Comparison of ENCODE assay signal across 1 cellular context in genomic region chr1:180501865-180502360, GRCh38.
TF ChIP-seq lines count a peak whose summit lies in the region.

No MANE protein-coding gene starts in this region.

TF ChIP-seq in HepG2, 621 proteins besides CTCF, POLR2A, EP300 and RAD21 (continued from another document and continues in another):
- 0 out of 2 replicates have a peak, but pooled peaks have one; percentile 39 for TF ChIP-seq ZNF710 (CRISPR knock-in tag; IDR thresholded peaks at IDR 0.05; ENCODE audit: borderline replicate concordance)
- TF ChIP-seq HMG20B (CRISPR knock-in tag; conservative IDR thresholded peaks at IDR 0.05), result 0 out of 2 replicates have a peak, but pooled peaks have one; percentile 28
- 0 out of 2 replicates have a peak, but pooled peaks have one; percentile 19 for TF ChIP-seq RFXANK (CRISPR knock-in tag; IDR thresholded peaks at IDR 0.05)
- TF ChIP-seq FOXP1 (IDR thresholded peaks at IDR 0.05), result no peak
- TF ChIP-seq FOXP1 (CRISPR knock-in tag; IDR thresholded peaks at IDR 0.05), result no peak
- TF ChIP-seq AGO1 (IDR thresholded peaks at IDR 0.05; ENCODE audit: low read depth, low read length, poor library complexity, severe bottlenecking), result no peak
- no peak for TF ChIP-seq DNMT1 (CRISPR knock-in tag; IDR thresholded peaks at IDR 0.05)
- no peak for TF ChIP-seq SNAPC5 (CRISPR knock-in tag; IDR thresholded peaks at IDR 0.05; ENCODE audit: borderline replicate concordance)
- no peak for TF ChIP-seq ZNF704 (CRISPR knock-in tag; IDR thresholded peaks at IDR 0.05; ENCODE audit: borderline replicate concordance)
- peak; percentile 10; the same call in 1 of the 2 replicates for TF ChIP-seq FOXP4 (CRISPR knock-in tag; IDR thresholded peaks at IDR 0.05)
- TF ChIP-seq NFKBIZ (CRISPR knock-in tag; IDR thresholded peaks at IDR 0.05), result no peak
- peak; percentile 52; the same call in 1 of the 2 replicates for TF ChIP-seq ZNF598 (CRISPR knock-in tag; IDR thresholded peaks at IDR 0.05; ENCODE audit: borderline replicate concordance)
- TF ChIP-seq HNF1B (CRISPR knock-in tag; IDR thresholded peaks at IDR 0.05), result no peak
- no peak for TF ChIP-seq SOX6 (IDR thresholded peaks at IDR 0.05)
- TF ChIP-seq SOX6 (CRISPR knock-in tag; IDR thresholded peaks at IDR 0.05), result peak; percentile 32; the same call in 1 of the 2 replicates
- no peak for TF ChIP-seq GTF2F1 (IDR thresholded peaks at IDR 0.05; ENCODE audit: low read length)
- peak; percentile 9; the same call in 1 of the 2 replicates for TF ChIP-seq GZF1 (CRISPR knock-in tag; IDR thresholded peaks at IDR 0.05)
- no peak for TF ChIP-seq ZNF367 (CRISPR knock-in tag; IDR thresholded peaks at IDR 0.05; ENCODE audit: borderline replicate concordance)
- peak; percentile 13 for TF ChIP-seq TEAD3 (CRISPR knock-in tag; optimal IDR thresholded peaks at IDR 0.05; ENCODE audit: borderline replicate concordance)
- peak; percentile 98 for TF ChIP-seq ZEB1 (IDR thresholded peaks at IDR 0.05; ENCODE audit: insufficient replicate concordance, low read depth)
- no peak for TF ChIP-seq MBD4 (IDR thresholded peaks at IDR 0.05; ENCODE audit: borderline replicate concordance, low read length)
- TF ChIP-seq KDM5B (CRISPR knock-in tag; IDR thresholded peaks at IDR 0.05; ENCODE audit: borderline replicate concordance), result no peak
- TF ChIP-seq ZNF737 (CRISPR knock-in tag; IDR thresholded peaks at IDR 0.05; ENCODE audit: borderline replicate concordance), result no peak
- 0 out of 2 replicates have a peak, but pooled peaks have one; percentile 7 for TF ChIP-seq ZFP1 (CRISPR knock-in tag; IDR thresholded peaks at IDR 0.05)
- TF ChIP-seq KLF15 (CRISPR knock-in tag; IDR thresholded peaks at IDR 0.05; ENCODE audit: borderline replicate concordance), result 0 out of 2 replicates have a peak, but pooled peaks have one; percentile 7
- no peak for TF ChIP-seq ZMAT5 (CRISPR knock-in tag; IDR thresholded peaks at IDR 0.05; ENCODE audit: borderline replicate concordance, low read depth)
- TF ChIP-seq ZNF296 (CRISPR knock-in tag; conservative IDR thresholded peaks at IDR 0.05), result peak; percentile 47; the same call in 1 of the 2 replicates
- no peak for TF ChIP-seq ZBTB43 (CRISPR knock-in tag; conservative IDR thresholded peaks at IDR 0.05)
- TF ChIP-seq ZNF841 (CRISPR knock-in tag; IDR thresholded peaks at IDR 0.05; ENCODE audit: borderline replicate concordance), result no peak
- 0 out of 2 replicates have a peak, but pooled peaks have one; percentile 28 for TF ChIP-seq SNAI1 (CRISPR knock-in tag; IDR thresholded peaks at IDR 0.05; ENCODE audit: borderline replicate concordance)
- TF ChIP-seq KDM4B (CRISPR knock-in tag; IDR thresholded peaks at IDR 0.05), result 0 out of 2 replicates have a peak, but pooled peaks have one; percentile 32
- 0 out of 2 replicates have a peak, but pooled peaks have one; percentile 8 for TF ChIP-seq ZNF33B (CRISPR knock-in tag; IDR thresholded peaks at IDR 0.05)
- no peak for TF ChIP-seq ZNF580 (CRISPR knock-in tag; IDR thresholded peaks at IDR 0.05; ENCODE audit: borderline replicate concordance, low read depth)
- TF ChIP-seq ZNF75D (CRISPR knock-in tag; IDR thresholded peaks at IDR 0.05; ENCODE audit: borderline replicate concordance), result no peak
- 0 out of 2 replicates have a peak, but pooled peaks have one; percentile 2 for TF ChIP-seq ZNF747 (CRISPR knock-in tag; IDR thresholded peaks at IDR 0.05; ENCODE audit: borderline replicate concordance)
- TF ChIP-seq ZBTB33 (CRISPR knock-in tag; IDR thresholded peaks at IDR 0.05), result 0 out of 2 replicates have a peak, but pooled peaks have one; percentile 31
- no peak for TF ChIP-seq ZNF276 (CRISPR knock-in tag; IDR thresholded peaks at IDR 0.05; ENCODE audit: low read depth)
- no peak for TF ChIP-seq EZH2 (conservative IDR thresholded peaks at IDR 0.05; ENCODE audit: low read depth, low read length)
- TF ChIP-seq HIVEP1 (CRISPR knock-in tag; IDR thresholded peaks at IDR 0.05), result 0 out of 2 replicates have a peak, but pooled peaks have one; percentile 55
- TF ChIP-seq ZFP37 (CRISPR knock-in tag; IDR thresholded peaks at IDR 0.05; ENCODE audit: borderline replicate concordance), result 0 out of 2 replicates have a peak, but pooled peaks have one; percentile 10
- peak; percentile 25; the same call in 1 of the 2 replicates for TF ChIP-seq SMAD9 (CRISPR knock-in tag; IDR thresholded peaks at IDR 0.05)
- TF ChIP-seq PCBP2 (optimal IDR thresholded peaks at IDR 0.05; ENCODE audit: low read depth, low read length, poor library complexity, severe bottlenecking), result no peak
- no peak for TF ChIP-seq BCL6 (CRISPR knock-in tag; IDR thresholded peaks at IDR 0.05)
- TF ChIP-seq ZNF121 (CRISPR knock-in tag; IDR thresholded peaks at IDR 0.05), result no peak
- peak; percentile 10 for TF ChIP-seq YY1 (IDR thresholded peaks at IDR 0.05; ENCODE audit: insufficient read depth, insufficient replicate concordance, low read depth, low read length)
- TF ChIP-seq GATAD1 (CRISPR knock-in tag; IDR thresholded peaks at IDR 0.05), result peak; percentile 49; the same call in 1 of the 2 replicates
- 0 out of 2 replicates have a peak, but pooled peaks have one; percentile 4 for TF ChIP-seq ZNF501 (CRISPR knock-in tag; IDR thresholded peaks at IDR 0.05)
- TF ChIP-seq ZNF513 (CRISPR knock-in tag; conservative IDR thresholded peaks at IDR 0.05), result no peak
- TF ChIP-seq MXI1 (IDR thresholded peaks at IDR 0.05; ENCODE audit: borderline replicate concordance, low read depth, low read length), result no peak
- no peak for TF ChIP-seq SALL1 (CRISPR knock-in tag; IDR thresholded peaks at IDR 0.05)
- TF ChIP-seq ZNF788 (CRISPR knock-in tag; IDR thresholded peaks at IDR 0.05; ENCODE audit: borderline replicate concordance), result no peak
- no peak for TF ChIP-seq ZNF275 (CRISPR knock-in tag; IDR thresholded peaks at IDR 0.05; ENCODE audit: borderline replicate concordance)
